11 cellular contexts compared by ENCODE assay signal in genomic region chr2:27636766-27637165, GRCh38.
"Had no signal": no experiment of that assay in that cellular context is flagged by ENCODE, and none has a peak within 500 bp of the region (broad histone marks: within the 10 kb centered on the region; RNA-seq: fewer than 3 reads in every experiment).

No MANE protein-coding gene starts in this region.

- H3K4me1 ChIP-seq: ascending aorta, parathyroid adenoma had no signal

- H3K27me3 ChIP-seq: ascending aorta had no signal

- H3K79me2 ChIP-seq: parathyroid adenoma had no signal

- H3K27ac ChIP-seq: ascending aorta, parathyroid adenoma, thoracic aorta had no signal

- DNase-seq: activated B cell treated with CpG ODN at 0.5 μM for 24 hours; activated gamma-delta T cell treated with Interleukin-2 at 50 U/mL for 16 hours; activated T-cell treated with anti-CD3 and anti-CD28 coated beads, Interleukin-2, amount 50 U/mL, for 48 hours; naive thymus-derived CD4-positive, alpha-beta T cell; retina; stimulated activated CD4-positive, alpha-beta T cell treated with anti-CD3 and anti-CD28 coated beads, Interleukin-15, amount 100 ng/mL, for 24 hours; stimulated activated CD4-positive, alpha-beta T cell treated with anti-CD3 and anti-CD28 coated beads, Interleukin-4, amount 100 ng/mL, for 4 hours; stimulated activated naive CD8-positive, alpha-beta T cell treated with anti-CD3 and anti-CD28 coated beads, Interleukin-15, amount 100 ng/mL, for 72 hours had no signal

- H2AFZ ChIP-seq: parathyroid adenoma had no signal

- H3K4me3 ChIP-seq: ascending aorta, thoracic aorta had no signal

- H3K9me3 ChIP-seq: ascending aorta, thoracic aorta had no signal
